In genomic region chr12:124403273-124403672, GRCh38 we compare ENCODE assay signal across 15 cellular contexts.
DNase-seq lines count a peak whose midpoint lies in the region; ATAC-seq, FAIRE-seq and TF ChIP-seq lines count a peak whose summit lies in the region.
"Had no signal": no experiment of that assay in that cellular context is flagged by ENCODE, and none has a peak within 500 bp of the region (broad histone marks: within the 10 kb centered on the region; RNA-seq: fewer than 3 reads in every experiment).

No MANE protein-coding gene starts in this region.

- 45% methylated on average over 9 of the region's 9 CpGs for WGBS in right cardiac atrium

- peak overlapping the region; percentile 85 for H3K27ac Mint-ChIP-seq in Caco-2 (ENCODE audit: unreplicated experiment)
- peak overlapping the region in 3 of 9 donors; percentile 49 to 78 (median 76) for H3K27ac Mint-ChIP-seq in naive thymus-derived CD4-positive, alpha-beta T cell
- H3K27ac Mint-ChIP-seq: T-helper 1 cell treated with Interleukin-12 subunit alpha and Interleukin-12 subunit beta and Interleukin-4 antibody, amounts not matched to agents 30 μg/mL and 1 μg/mL, for 36 hours had no signal

- H3K9me3 Mint-ChIP-seq in Caco-2 (ENCODE audit: unreplicated experiment): no peaks in the 10 kb centered on the region
- H3K9me3 Mint-ChIP-seq in naive thymus-derived CD4-positive, alpha-beta T cell: peaks cover 0 to 3% (median 0%) of the 10 kb centered on the region in 11 donors
- H3K9me3 Mint-ChIP-seq: naive thymus-derived CD8-positive, alpha-beta T cell; T-helper 1 cell treated with Interleukin-12 subunit alpha and Interleukin-12 subunit beta and Interleukin-4 antibody, amounts not matched to agents 30 μg/mL and 1 μg/mL, for 36 hours had no signal

- H3K4me1 Mint-ChIP-seq in Caco-2 (ENCODE audit: low read depth, unreplicated experiment): no peaks in the 10 kb centered on the region
- H3K4me1 Mint-ChIP-seq in naive thymus-derived CD4-positive, alpha-beta T cell: peaks cover 0 to 7% (median 0%) of the 10 kb centered on the region in 7 donors

- intact Hi-C loops in Caco-2 (cut with micrococcal nuclease; ENCODE audit: unreplicated experiment): no loop called here
- intact Hi-C loops in ascending aorta (cut with DNase I): no loop called here
- intact Hi-C loops in right cardiac atrium (cut with DNase I): no loop called here
- intact Hi-C loops in gastrocnemius medialis (cut with DNase I; ENCODE audit: low total_unique reads): no loop called here
- intact Hi-C loops in naive thymus-derived CD4-positive, alpha-beta T cell (cut with micrococcal nuclease): no loop called here

- no TSS peak for BruUV-seq in Caco-2 (replicated peaks; lab: Mats Ljungman, UMichigan)

- H3K36me3 Mint-ChIP-seq in Caco-2 (ENCODE audit: insufficient read depth, unreplicated experiment): peaks cover 71% of the 10 kb centered on the region
- H3K36me3 Mint-ChIP-seq in naive thymus-derived CD4-positive, alpha-beta T cell: peaks cover 0 to 29% (median 0%) of the 10 kb centered on the region in 5 donors

- H3K27me3 Mint-ChIP-seq in Caco-2 (ENCODE audit: insufficient read depth, unreplicated experiment): no peaks in the 10 kb centered on the region
- no peaks in the 10 kb centered on the region for H3K27me3 Mint-ChIP-seq in naive thymus-derived CD4-positive, alpha-beta T cell
- H3K27me3 Mint-ChIP-seq: naive thymus-derived CD8-positive, alpha-beta T cell had no signal

- peak overlapping the region; percentile 39 to 41 for H3K27ac ChIP-seq in ascending aorta
- H3K27ac ChIP-seq in right cardiac atrium (ENCODE audit: low read length): peak overlapping the region; percentile 25
- H3K27ac ChIP-seq in gastrocnemius medialis: peak overlapping the region; percentile 48 to 75 (median 66)
- H3K27ac ChIP-seq in naive thymus-derived CD4-positive, alpha-beta T cell (ENCODE audit: low read depth, low read length): no peak overlapping the region

- H3K4me3 ChIP-seq in Caco-2 (ENCODE audit: low read depth, low read length): no peak overlapping the region
- H3K4me3 ChIP-seq in ascending aorta: no peak overlapping the region
- no peak overlapping the region for H3K4me3 ChIP-seq in right cardiac atrium (ENCODE audit: low read length)
- no peak overlapping the region for H3K4me3 ChIP-seq in gastrocnemius medialis
- no peak overlapping the region for H3K4me3 ChIP-seq in naive thymus-derived CD4-positive, alpha-beta T cell (ENCODE audit: low read length)

- CTCF ChIA-PET in Caco-2 (lab: Charles Lee): no interaction called here
- CTCF ChIA-PET in naive thymus-derived CD4-positive, alpha-beta T cell (lab: Charles Lee): no interaction called here

- no peak for TF ChIP-seq POLR2A in gastrocnemius medialis (IDR thresholded peaks at IDR 0.05)

- ATAC-seq in right cardiac atrium (peak; percentile 58 to 64), gastrocnemius medialis (no peak), HG02610 (IDR thresholded peaks at IDR 0.05; ENCODE audit: unreplicated experiment) (no peak), GM19467 (IDR thresholded peaks at IDR 0.05; ENCODE audit: unreplicated experiment) (no peak)
- ATAC-seq in naive thymus-derived CD4-positive, alpha-beta T cell: no peak
- ATAC-seq: naive thymus-derived CD8-positive, alpha-beta T cell had no signal

- no peaks in the 10 kb centered on the region for H3K4me1 ChIP-seq in Caco-2
- peaks cover 15 to 38% of the 10 kb centered on the region in 2 donors for H3K4me1 ChIP-seq in ascending aorta
- H3K4me1 ChIP-seq in right cardiac atrium (ENCODE audit: control insufficient read depth, insufficient read depth, low read length): peaks cover 22% of the 10 kb centered on the region
- H3K4me1 ChIP-seq in gastrocnemius medialis: peaks cover 36 to 48% of the 10 kb centered on the region in 2 donors
- H3K4me1 ChIP-seq in naive thymus-derived CD4-positive, alpha-beta T cell (ENCODE audit: control insufficient read depth in 2 of 2, insufficient read depth in 2 of 2, low read length in 2 of 2): no peaks in the 10 kb centered on the region

- DNase-seq in Caco-2: no peak
- no peak for DNase-seq in ascending aorta (ENCODE audit: low spot score in 2 of 2)
- DNase-seq in right cardiac atrium: peak; percentile 76 to 87 (median 82)
- DNase-seq in gastrocnemius medialis: no peak
- DNase-seq in GM19239 (ENCODE audit: insufficient read length, low spot score): no peak
- no peak for DNase-seq in naive thymus-derived CD4-positive, alpha-beta T cell
- DNase-seq: activated CD4-positive, alpha-beta T cell treated with anti-CD3 and anti-CD28 coated beads for 48 hours; kidney; naive thymus-derived CD8-positive, alpha-beta T cell; NCI-H1092; NCI-H524 had no signal

- H3K4me3 Mint-ChIP-seq in Caco-2 (ENCODE audit: unreplicated experiment): no peak overlapping the region
- no peak overlapping the region for H3K4me3 Mint-ChIP-seq in naive thymus-derived CD4-positive, alpha-beta T cell
- H3K4me3 Mint-ChIP-seq: naive thymus-derived CD8-positive, alpha-beta T cell; T-helper 1 cell treated with Interleukin-12 subunit alpha and Interleukin-12 subunit beta and Interleukin-4 antibody, amounts not matched to agents 30 μg/mL and 1 μg/mL, for 36 hours had no signal

- in situ Hi-C loops in gastrocnemius medialis (cut with MboI; ENCODE audit: low sequenced_read_pairs in 4 of 4): no loop called here

- no peak for TF ChIP-seq CTCF in Caco-2 (IDR thresholded peaks at IDR 0.05; ENCODE audit: insufficient read depth in 1 of 2, low read depth in 1 of 2, low read length in 1 of 2, severe bottlenecking in 1 of 2, unreplicated experiment in 1 of 2)
- TF ChIP-seq CTCF in ascending aorta (IDR thresholded peaks at IDR 0.05): no peak
- no peak for TF ChIP-seq CTCF in gastrocnemius medialis (IDR thresholded peaks at IDR 0.05 in 4 of 5, conservative IDR thresholded peaks at IDR 0.05 in 1 of 5)

- POLR2A ChIA-PET in Caco-2 (lab: Charles Lee): no interaction called here
- POLR2A ChIA-PET in naive thymus-derived CD4-positive, alpha-beta T cell (lab: Charles Lee): no interaction called here

- no peaks in the 10 kb centered on the region for H3K27me3 ChIP-seq in Caco-2 (replicated peaks; ENCODE audit: control insufficient read depth, insufficient read depth, low read length)
- H3K27me3 ChIP-seq in ascending aorta: no peaks in the 10 kb centered on the region
- no peaks in the 10 kb centered on the region for H3K27me3 ChIP-seq in right cardiac atrium (ENCODE audit: control insufficient read depth, insufficient read depth)
- H3K27me3 ChIP-seq in gastrocnemius medialis: no peaks in the 10 kb centered on the region
- no peaks in the 10 kb centered on the region for H3K27me3 ChIP-seq in naive thymus-derived CD4-positive, alpha-beta T cell (ENCODE audit: control insufficient read depth in 2 of 2, insufficient read depth in 2 of 2, low read length in 2 of 2)

- H3K9me3 ChIP-seq in Caco-2 (no peaks in the 10 kb centered on the region), ascending aorta (no peaks in the 10 kb centered on the region), right cardiac atrium (ENCODE audit: control insufficient read depth, low read length) (no peaks in the 10 kb centered on the region), gastrocnemius medialis (no peaks in the 10 kb centered on the region)
- H3K9me3 ChIP-seq in naive thymus-derived CD4-positive, alpha-beta T cell (ENCODE audit: control insufficient read depth in 2 of 3, low read length in 3 of 3): no peaks in the 10 kb centered on the region

- no peak for FAIRE-seq in GM19239 (lab: Jason Lieb, UNC)
- FAIRE-seq: colon, kidney had no signal

- H3K36me3 ChIP-seq in Caco-2 (ENCODE audit: control insufficient read depth, insufficient read depth, low read length) (no peaks in the 10 kb centered on the region; the same call in none of the 2 replicates), ascending aorta (peaks cover 28 to 41% of the 10 kb centered on the region in 2 donors), gastrocnemius medialis (peaks cover 0 to 9% of the 10 kb centered on the region in 2 donors)
- peaks cover 0 to 62% (median 3%) of the 10 kb centered on the region in 3 experiments for H3K36me3 ChIP-seq in naive thymus-derived CD4-positive, alpha-beta T cell (ENCODE audit: control insufficient read depth in 2 of 3, insufficient read depth in 3 of 3, low read length in 3 of 3)

Comparison
In these comparisons a context has a peak if more than half of its experiments do, and no peak if none do; other contexts are left out.
1. DNase-seq: peak in right cardiac atrium (3 of 3); none in Caco-2 (0 of 2), ascending aorta (0 of 2), gastrocnemius medialis (0 of 2), GM19239 (single experiment) and naive thymus-derived CD4-positive, alpha-beta T cell (0 of 9).
2. ATAC-seq: peak in right cardiac atrium (2 of 2); none in gastrocnemius medialis (0 of 2), naive thymus-derived CD4-positive, alpha-beta T cell (single experiment), HG02610 (single experiment) and GM19467 (single experiment).